15 cellular contexts compared by ENCODE assay signal in genomic region chr22:17035246-17035645, GRCh38. TPM values are rescaled to one million over a fixed set of nuclear protein-coding genes. Genes with fewer than 3 reads are reported as not detected.
DNase-seq lines count a peak whose midpoint lies in the region; FAIRE-seq and TF ChIP-seq lines count a peak whose summit lies in the region.
"Had no signal": no experiment of that assay in that cellular context is flagged by ENCODE, and none has a peak within 500 bp of the region (broad histone marks: within the 10 kb centered on the region; RNA-seq: fewer than 3 reads in every experiment).

No MANE protein-coding gene starts in this region.

- no peaks in the 10 kb centered on the region for H3K9me3 Mint-ChIP-seq in activated CD4-positive, alpha-beta T cell treated with anti-CD3 and anti-CD28 coated beads, Interleukin-2, amount 10 ng/mL, durations not matched to agents 24 days and 14 days
- H3K9me3 Mint-ChIP-seq: T-helper 1 cell treated with Interleukin-12 subunit alpha and Interleukin-12 subunit beta and Interleukin-4 antibody, amounts not matched to agents 30 μg/mL and 1 μg/mL, for 36 hours had no signal

- H3K4me3 ChIP-seq in bronchial epithelial cell (ENCODE audit: low read depth, low read length) = no peak overlapping the region

- peaks cover 4% of the 10 kb centered on the region for H3K36me3 Mint-ChIP-seq in activated CD4-positive, alpha-beta T cell treated with anti-CD3 and anti-CD28 coated beads, Interleukin-2, amount 10 ng/mL, durations not matched to agents 24 days and 14 days (ENCODE audit: low read depth)

- H3K27me3 Mint-ChIP-seq in activated CD4-positive, alpha-beta T cell treated with anti-CD3 and anti-CD28 coated beads, Interleukin-2, amount 10 ng/mL, durations not matched to agents 24 days and 14 days = peaks cover 23% of the 10 kb centered on the region

- H3K36me3 ChIP-seq in bronchial epithelial cell (ENCODE audit: control insufficient read depth, insufficient read depth, low read length) = no peaks in the 10 kb centered on the region

- intact Hi-C loops in activated CD4-positive, alpha-beta T cell treated with anti-CD3 and anti-CD28 coated beads, Interleukin-2, amount 10 ng/mL, durations not matched to agents 24 days and 14 days (cut with micrococcal nuclease) = no loop called here

- peak overlapping the region; percentile 48 for H3K4me3 Mint-ChIP-seq in activated CD4-positive, alpha-beta T cell treated with anti-CD3 and anti-CD28 coated beads, Interleukin-2, amount 10 ng/mL, durations not matched to agents 24 days and 14 days
- H3K4me3 Mint-ChIP-seq: T-helper 1 cell treated with Interleukin-12 subunit alpha and Interleukin-12 subunit beta and Interleukin-4 antibody, amounts not matched to agents 30 μg/mL and 1 μg/mL, for 36 hours had no signal

- no peak for FAIRE-seq in bronchial epithelial cell (lab: Jason Lieb, UNC)
- FAIRE-seq: colon, RCC 7860 had no signal

- TF ChIP-seq CTCF in bronchial epithelial cell (IDR thresholded peaks at IDR 0.05; ENCODE audit: insufficient read depth, low read length, severe bottlenecking) = no peak

- H3K27ac Mint-ChIP-seq in activated CD4-positive, alpha-beta T cell treated with anti-CD3 and anti-CD28 coated beads, Interleukin-2, amount 10 ng/mL, durations not matched to agents 24 days and 14 days = no peak overlapping the region
- H3K27ac Mint-ChIP-seq: T-helper 1 cell treated with Interleukin-12 subunit alpha and Interleukin-12 subunit beta and Interleukin-4 antibody, amounts not matched to agents 30 μg/mL and 1 μg/mL, for 36 hours had no signal

- no peaks in the 10 kb centered on the region for H3K4me1 Mint-ChIP-seq in activated CD4-positive, alpha-beta T cell treated with anti-CD3 and anti-CD28 coated beads, Interleukin-2, amount 10 ng/mL, durations not matched to agents 24 days and 14 days

- no peak for DNase-seq in activated CD4-positive, alpha-beta T cell treated with anti-CD3 and anti-CD28 coated beads, Interleukin-2, amount 10 ng/mL, durations not matched to agents 24 days and 14 days
- DNase-seq in activated CD4-positive, alpha-beta T cell treated with anti-CD3 and anti-CD28 coated beads for 1 hour = no peak
- peak; percentile 84 for DNase-seq in NCI-H2029 treated with DMSO at 0.1 percent for 48 hours (lab: John Stamatoyannopoulos, UW)
- peak; percentile 8 for DNase-seq in bronchial epithelial cell (ENCODE audit: low read depth)
- DNase-seq in pons (ENCODE audit: low spot score) = peak; percentile 57
- DNase-seq in ureter (ENCODE audit: low spot score) = no peak
- DNase-seq in NCI-H1048 (lab: John Stamatoyannopoulos, UW) = no peak
- no peak for DNase-seq in mucosa of gallbladder (ENCODE audit: low spot score)
- DNase-seq: erythroblast; islet precursor cell; NCI-H1694; stimulated activated CD4-positive, alpha-beta T cell treated with anti-CD3 and anti-CD28 coated beads, Interleukin-12 subunit alpha, Interleukin-12 subunit beta, amount 100 ng/mL, for 4 hours had no signal

- no peaks in the 10 kb centered on the region for H3K27me3 ChIP-seq in bronchial epithelial cell (ENCODE audit: control insufficient read depth, insufficient read depth, low read length)

RNA-seq across cellular contexts. Expression of gene GAB4, which starts 27.2 kb away (rescaled TPM):
- total RNA-seq in activated CD4-positive, alpha-beta T cell treated with anti-CD3 and anti-CD28 coated beads, Interleukin-2, amount 10 ng/mL, durations not matched to agents 24 days and 14 days = not detected in 2 replicates
- total RNA-seq in bronchial epithelial cell (not detected in 2 replicates), ureter (0.23 TPM), mucosa of gallbladder (not detected)

RNA-seq across cellular contexts. Expression of gene IL17RA, which starts 49.6 kb away (rescaled TPM):
- 18.4 and 19.8 TPM in 2 replicates for total RNA-seq in activated CD4-positive, alpha-beta T cell treated with anti-CD3 and anti-CD28 coated beads, Interleukin-2, amount 10 ng/mL, durations not matched to agents 24 days and 14 days
- total RNA-seq in bronchial epithelial cell (3.7 and 4.4 TPM in 2 replicates), ureter (15.4 TPM), mucosa of gallbladder (27.2 TPM)

Comparison
In these comparisons a context has a peak if more than half of its experiments do, and no peak if none do; other contexts are left out.
1. DNase-seq: peak in NCI-H2029 treated with DMSO at 0.1 percent for 48 hours (single experiment), bronchial epithelial cell (single experiment) and pons (single experiment); none in activated CD4-positive, alpha-beta T cell treated with anti-CD3 and anti-CD28 coated beads, Interleukin-2, amount 10 ng/mL, durations not matched to agents 24 days and 14 days (single experiment), activated CD4-positive, alpha-beta T cell treated with anti-CD3 and anti-CD28 coated beads for 1 hour (single experiment), ureter (single experiment), NCI-H1048 (single experiment) and mucosa of gallbladder (single experiment).